ENCODE assay signal across 8 cellular contexts in the genomic region with DNA sequence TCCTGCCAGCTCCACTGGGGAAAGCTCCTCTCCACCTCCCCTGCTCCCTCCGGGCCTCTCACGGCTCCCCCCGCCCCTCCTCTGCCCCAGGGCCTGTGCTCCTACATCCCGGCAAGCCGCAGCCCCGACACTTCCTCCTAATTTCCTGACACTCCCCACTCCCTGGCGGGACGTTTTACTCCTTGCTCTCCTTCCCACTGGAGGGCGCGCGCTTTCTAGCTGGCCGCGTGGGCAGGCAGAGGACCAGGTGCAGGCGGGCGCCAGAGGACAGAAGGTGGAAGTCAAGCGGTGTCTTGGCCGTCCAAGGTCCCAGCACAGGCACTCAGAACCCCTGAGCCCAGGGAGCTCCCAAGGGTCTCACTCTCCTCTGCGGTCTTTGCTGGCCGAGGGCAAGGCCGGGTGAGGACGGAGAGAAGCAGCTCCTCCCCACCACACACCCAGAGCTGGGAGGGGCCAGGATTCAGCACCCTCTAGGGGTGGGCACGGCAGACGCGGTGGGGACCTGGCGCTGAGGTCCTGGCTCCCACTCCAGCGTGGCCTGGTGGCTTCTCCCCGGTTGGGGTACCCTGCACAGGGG. TPM values are rescaled to one million over a fixed set of nuclear protein-coding genes. Genes with fewer than 3 reads are reported as not detected.
DNase-seq lines count a peak whose midpoint lies in the region; ATAC-seq and TF ChIP-seq lines count a peak whose summit lies in the region.

No MANE protein-coding gene starts in this region.

- no peak overlapping the region for H3K9ac ChIP-seq in trophoblast cell (ENCODE audit: low read length)

- H3K4ac ChIP-seq in trophoblast cell (ENCODE audit: low read depth, low read length): no peak overlapping the region

- no peak overlapping the region for H4K91ac ChIP-seq in trophoblast cell (ENCODE audit: low read depth, low read length)

- H2BK12ac ChIP-seq in trophoblast cell (ENCODE audit: low read length): no peak overlapping the region

- ATAC-seq in Right ventricle myocardium inferior: peak; percentile 21

- peaks cover 4% of the 10 kb centered on the region for H3K36me3 Mint-ChIP-seq in activated CD4-positive, alpha-beta memory T cell treated with anti-CD3 and anti-CD28 coated beads, Interleukin-2, amount 10 ng/mL, durations not matched to agents 7 days and 5 days (ENCODE audit: low read depth)

- no peaks in the 10 kb centered on the region for H3K27me3 Mint-ChIP-seq in activated CD4-positive, alpha-beta memory T cell treated with anti-CD3 and anti-CD28 coated beads, Interleukin-2, amount 10 ng/mL, durations not matched to agents 7 days and 5 days

- CTCF ChIA-PET in activated CD4-positive, alpha-beta memory T cell treated with anti-CD3 and anti-CD28 coated beads, Interleukin-2, amount 10 ng/mL, durations not matched to agents 7 days and 5 days (lab: Charles Lee): interaction anchor here (0.6 to 3.0 kb wide), 6 partner anchors 13 to 47 kb away, joined by 3 to 16 read pairs (median 4); no protein-coding TSS in a partner anchor

- H2AK5ac ChIP-seq in trophoblast cell (ENCODE audit: low read length): no peak overlapping the region

- no peaks in the 10 kb centered on the region for H4K20me1 ChIP-seq in DOHH2 (ENCODE audit: control insufficient read depth, insufficient read depth, low read depth, low read length)

- H4K8ac ChIP-seq in trophoblast cell (ENCODE audit: low read depth, low read length): no peak overlapping the region

- no peaks in the 10 kb centered on the region for H3F3A ChIP-seq in DOHH2 (ENCODE audit: control insufficient read depth, insufficient read depth)

- no peak overlapping the region for H2AFZ ChIP-seq in trophoblast cell (ENCODE audit: insufficient read depth, low read length, poor library complexity)

- H3K27ac ChIP-seq in DOHH2 (ENCODE audit: low read depth, low read length) (no peak overlapping the region), trophoblast cell (ENCODE audit: low read depth, low read length) (no peak overlapping the region)

- peak overlapping the region; percentile 85 for H3K27ac Mint-ChIP-seq in activated CD4-positive, alpha-beta memory T cell treated with anti-CD3 and anti-CD28 coated beads, Interleukin-2, amount 10 ng/mL, durations not matched to agents 7 days and 5 days

- H3K9me3 ChIP-seq in DOHH2 (ENCODE audit: control insufficient read depth, insufficient read depth, low read length) (peaks cover 10% of the 10 kb centered on the region; the same call in 1 of the 2 replicates), trophoblast cell (ENCODE audit: insufficient read depth, low read depth, low read length) (peaks cover 2% of the 10 kb centered on the region)

- peak; percentile 77 for DNase-seq in HT-29 (ENCODE audit: low spot score)
- DNase-seq in activated CD4-positive, alpha-beta memory T cell treated with anti-CD3 and anti-CD28 coated beads, Interleukin-2, amount 10 ng/mL, durations not matched to agents 7 days and 5 days: no peak
- peak; percentile 90 for DNase-seq in Right ventricle myocardium inferior (ENCODE audit: missing footprints)
- DNase-seq in trophoblast cell: peak; percentile 13 to 52
- DNase-seq in superior temporal gyrus (ENCODE audit: extremely low spot score): no peak
- no peak for DNase-seq in NCI-H510A (lab: John Stamatoyannopoulos, UW)
- no peak for DNase-seq in NCI-H345 (lab: John Stamatoyannopoulos, UW)

- H3K27me3 ChIP-seq in DOHH2 (ENCODE audit: control insufficient read depth, low read length) (0 out of 2 replicates have a peak, but pooled peaks cover 6% of the 10 kb centered on the region), trophoblast cell (ENCODE audit: insufficient read depth, low read length) (no peaks in the 10 kb centered on the region)

- no peak overlapping the region for H3K18ac ChIP-seq in trophoblast cell (ENCODE audit: low read length)

- H3K79me2 ChIP-seq in DOHH2 (ENCODE audit: control insufficient read depth, low read length): no peaks in the 10 kb centered on the region
- peaks cover 2% of the 10 kb centered on the region for H3K79me2 ChIP-seq in trophoblast cell (ENCODE audit: control insufficient read depth, insufficient read depth, low read length, poor library complexity)

- no peaks in the 10 kb centered on the region for H3K9me2 ChIP-seq in DOHH2 (replicated peaks; ENCODE audit: control insufficient read depth, low read length)

- H3K23ac ChIP-seq in trophoblast cell (ENCODE audit: low read length): no peak overlapping the region

- no peak overlapping the region for H3K14ac ChIP-seq in trophoblast cell (ENCODE audit: low read length)

- no peak overlapping the region for H2BK120ac ChIP-seq in trophoblast cell (ENCODE audit: insufficient read depth, low read length, poor library complexity)

- peak; percentile 65 for TF ChIP-seq CTCF in DOHH2 (IDR thresholded peaks at IDR 0.05; ENCODE audit: low read depth, low read length, poor library complexity, severe bottlenecking)

- no peak overlapping the region for H4K12ac ChIP-seq in trophoblast cell (ENCODE audit: low read depth, low read length)

- intact Hi-C loops in Right ventricle myocardium inferior (cut with DNase I): no loop called here

- POLR2A ChIA-PET in activated CD4-positive, alpha-beta memory T cell treated with anti-CD3 and anti-CD28 coated beads, Interleukin-2, amount 10 ng/mL, durations not matched to agents 7 days and 5 days (lab: Charles Lee): interaction anchor here (1.3 to 11.7 kb wide), 4 partner anchors 18 to 132 kb away, joined by 5 to 113 read pairs (median 35); a partner anchor contains a TSS

- H3K36me3 ChIP-seq in DOHH2 (ENCODE audit: control insufficient read depth, low read length): no peaks in the 10 kb centered on the region
- H3K36me3 ChIP-seq in trophoblast cell (ENCODE audit: control insufficient read depth in 1 of 2, insufficient read depth in 2 of 2, low read length in 2 of 2): no peaks in the 10 kb centered on the region

- peaks cover 38% of the 10 kb centered on the region for H3K4me1 ChIP-seq in DOHH2 (ENCODE audit: control insufficient read depth, low read length)
- H3K4me1 ChIP-seq in trophoblast cell (ENCODE audit: control insufficient read depth in 1 of 2, insufficient read depth in 2 of 2, low read length in 2 of 2): peaks cover 4 to 6% of the 10 kb centered on the region in 2 experiments

- H2BK5ac ChIP-seq in trophoblast cell (ENCODE audit: low read depth, low read length, poor library complexity): no peak overlapping the region

- peaks cover 50% of the 10 kb centered on the region for H3K4me1 Mint-ChIP-seq in activated CD4-positive, alpha-beta memory T cell treated with anti-CD3 and anti-CD28 coated beads, Interleukin-2, amount 10 ng/mL, durations not matched to agents 7 days and 5 days

- H3K79me1 ChIP-seq in trophoblast cell (ENCODE audit: low read length): peaks cover 4% of the 10 kb centered on the region

- H3K9me3 Mint-ChIP-seq in activated CD4-positive, alpha-beta memory T cell treated with anti-CD3 and anti-CD28 coated beads, Interleukin-2, amount 10 ng/mL, durations not matched to agents 7 days and 5 days: no peaks in the 10 kb centered on the region

- no peak overlapping the region for H3K4me3 Mint-ChIP-seq in activated CD4-positive, alpha-beta memory T cell treated with anti-CD3 and anti-CD28 coated beads, Interleukin-2, amount 10 ng/mL, durations not matched to agents 7 days and 5 days

- WGBS in trophoblast cell (ENCODE audit: extremely low coverage, insufficient coverage, insufficient read length): no CpG with 5 or more reads among the region's 27 CpGs

- H3K4me2 ChIP-seq in DOHH2 (ENCODE audit: low read length) (peak overlapping the region; percentile 73), trophoblast cell (ENCODE audit: low read length) (peak overlapping the region; percentile 16)

- peak overlapping the region; percentile 56 for H3K4me3 ChIP-seq in DOHH2 (ENCODE audit: low read length)
- H3K4me3 ChIP-seq in trophoblast cell (ENCODE audit: low read depth, low read length): no peak overlapping the region

RNA-seq across cellular contexts. Expression of a gene that starts 19.1 kb away (rescaled TPM):
- 73.5 and 78.5 TPM in 2 replicates for total RNA-seq in HT-29 (2014; rRNA removed; shearing (Covaris generic))
- 100 to 1,000 TPM; 206 to 207 TPM for total RNA-seq in activated CD4-positive, alpha-beta memory T cell treated with anti-CD3 and anti-CD28 coated beads, Interleukin-2, amount 10 ng/mL, durations not matched to agents 7 days and 5 days
- 2.0 TPM for total RNA-seq in Right ventricle myocardium inferior
- 16.9 and 18.0 TPM in 2 replicates for polyA plus RNA-seq in trophoblast cell (2013)

RNA-seq across cellular contexts. Expression of a gene that starts 19.9 kb away (rescaled TPM):
- total RNA-seq in HT-29 (2014; rRNA removed; shearing (Covaris generic)): not detected in 2 replicates
- total RNA-seq in activated CD4-positive, alpha-beta memory T cell treated with anti-CD3 and anti-CD28 coated beads, Interleukin-2, amount 10 ng/mL, durations not matched to agents 7 days and 5 days: not detected
- total RNA-seq in Right ventricle myocardium inferior: 0.54 TPM
- 0.14 and 0.19 TPM in 2 replicates for polyA plus RNA-seq in trophoblast cell (2013)

RNA-seq across cellular contexts. Expression of a gene that starts 27.6 kb away (rescaled TPM):
- total RNA-seq in HT-29 (2014; rRNA removed; shearing (Covaris generic)): not detected in 2 replicates
- not detected for total RNA-seq in activated CD4-positive, alpha-beta memory T cell treated with anti-CD3 and anti-CD28 coated beads, Interleukin-2, amount 10 ng/mL, durations not matched to agents 7 days and 5 days
- not detected for total RNA-seq in Right ventricle myocardium inferior
- 0.25 and 0.31 TPM in 2 replicates for polyA plus RNA-seq in trophoblast cell (2013)

RNA-seq across cellular contexts. Expression of a gene that starts 51.1 kb away (rescaled TPM):
- 87.7 and 88.4 TPM in 2 replicates for total RNA-seq in HT-29 (2014; rRNA removed; shearing (Covaris generic))
- 10 to 100 TPM; 52.3 to 58.2 TPM for total RNA-seq in activated CD4-positive, alpha-beta memory T cell treated with anti-CD3 and anti-CD28 coated beads, Interleukin-2, amount 10 ng/mL, durations not matched to agents 7 days and 5 days
- 44.7 TPM for total RNA-seq in Right ventricle myocardium inferior
- polyA plus RNA-seq in trophoblast cell (2013): 32.7 and 32.8 TPM in 2 replicates

RNA-seq across cellular contexts. Expression of a gene that starts 51.1 kb away (rescaled TPM):
- total RNA-seq in HT-29 (2014; rRNA removed; shearing (Covaris generic)): 80.3 and 102 TPM in 2 replicates
- 10 to 100 TPM; 45.7 to 52.7 TPM for total RNA-seq in activated CD4-positive, alpha-beta memory T cell treated with anti-CD3 and anti-CD28 coated beads, Interleukin-2, amount 10 ng/mL, durations not matched to agents 7 days and 5 days
- total RNA-seq in Right ventricle myocardium inferior: 39.4 TPM
- polyA plus RNA-seq in trophoblast cell (2013): 16.2 and 17.1 TPM in 2 replicates

Comparison
In these comparisons a context has a peak if more than half of its experiments do, and no peak if none do; other contexts are left out.
1. DNase-seq: peak in HT-29 (single experiment), Right ventricle myocardium inferior (single experiment) and trophoblast cell (2 of 2); none in activated CD4-positive, alpha-beta memory T cell treated with anti-CD3 and anti-CD28 coated beads, Interleukin-2, amount 10 ng/mL, durations not matched to agents 7 days and 5 days (single experiment), superior temporal gyrus (single experiment), NCI-H510A (single experiment) and NCI-H345 (single experiment).
2. RNA of a gene that starts 19.1 kb away (total RNA-seq): 206 to 207 TPM in activated CD4-positive, alpha-beta memory T cell treated with anti-CD3 and anti-CD28 coated beads, Interleukin-2, amount 10 ng/mL, durations not matched to agents 7 days and 5 days and 73.5 to 78.5 TPM in HT-29; 2.0 TPM in Right ventricle myocardium inferior (single experiment); every median in the first group is over 10 times any median in the second.